ENCODE assay signal across 8 cellular contexts in genomic region chr7:15305002-15305600, GRCh38.
DNase-seq lines count a peak whose midpoint lies in the region; ATAC-seq, FAIRE-seq and TF ChIP-seq lines count a peak whose summit lies in the region.

No MANE protein-coding gene starts in this region.

- 23% methylated on average over 2 of the region's 2 CpGs for WGBS in A549 (ENCODE audit: missing lambda C conversion rate)
- 100% methylated on average over 1 of the region's 2 CpGs for WGBS in mesenchymal stem cell

- no peak overlapping the region for H2AFZ ChIP-seq in mesenchymal stem cell (ENCODE audit: low read depth, low read length)

- POLR2A ChIA-PET in A549 (lab: Yijun Ruan, JAX): no interaction called here

- no peak overlapping the region for H3K14ac ChIP-seq in mesenchymal stem cell (ENCODE audit: low read length in 2 of 2)

- no peak overlapping the region for H3K23ac ChIP-seq in mesenchymal stem cell (ENCODE audit: low read length in 2 of 2)

- H3K4me2 ChIP-seq in A549 (no peak overlapping the region), mesenchymal stem cell (ENCODE audit: low read length, poor library complexity, severe bottlenecking) (no peak overlapping the region)

- no peak for TF ChIP-seq POLR2A in A549 (IDR thresholded peaks at IDR 0.05; ENCODE audit: low read length)

- H4K8ac ChIP-seq in mesenchymal stem cell (ENCODE audit: low read length): no peak overlapping the region

- no peak for FAIRE-seq in A549 (lab: Jason Lieb, UNC)

- no peak overlapping the region for H3K9ac ChIP-seq in mesenchymal stem cell (ENCODE audit: low read length)

- H3K4me3 ChIP-seq in A549: no peak overlapping the region
- H3K4me3 ChIP-seq in mesenchymal stem cell (ENCODE audit: insufficient read depth in 1 of 2, low read depth in 1 of 2, low read length in 2 of 2): no peak overlapping the region

- TF ChIP-seq RAD21 in A549 (conservative IDR thresholded peaks at IDR 0.05 in 1 of 2, IDR thresholded peaks at IDR 0.05 in 1 of 2): peak; percentile 63 to 76; a peak in 4 of 5 replicates

- H3K27ac ChIP-seq in A549: no peak overlapping the region
- no peak overlapping the region for H3K27ac ChIP-seq in mesenchymal stem cell (ENCODE audit: low read length, poor library complexity, severe bottlenecking)

- DNase-seq in A549 (ENCODE audit: low read depth in 1 of 2, low spot score in 1 of 2) (peak; percentile 3 to 63), GM10266 (ENCODE audit: extremely low spot score) (peak; percentile 9), NCI-H69 (lab: John Stamatoyannopoulos, UW) (peak; percentile 74), dedifferentiated amniotic fluid mesenchymal stem cell (ENCODE audit: extremely low spot score) (peak; percentile 63), mesenchymal stem cell (peak; percentile 66), T-helper 1 cell (no peak)
- DNase-seq in activated CD8-positive, alpha-beta memory T cell treated with anti-CD3 and anti-CD28 coated beads for 24 hours: no peak

- H3K9me3 ChIP-seq in A549 (no peaks in the 10 kb centered on the region), mesenchymal stem cell (ENCODE audit: control insufficient read depth, low read length) (no peaks in the 10 kb centered on the region)

- H2AK5ac ChIP-seq in mesenchymal stem cell (ENCODE audit: low read length, severe bottlenecking): no peak overlapping the region

- no peak overlapping the region for H4K91ac ChIP-seq in mesenchymal stem cell (ENCODE audit: low read length)

- H2BK15ac ChIP-seq in mesenchymal stem cell (ENCODE audit: low read depth, poor library complexity, severe bottlenecking): no peak overlapping the region

- no peak overlapping the region for H3K4ac ChIP-seq in mesenchymal stem cell (ENCODE audit: low read depth in 1 of 2, low read length in 2 of 2)

- H3K18ac ChIP-seq in mesenchymal stem cell (ENCODE audit: low read depth in 1 of 2, low read length in 2 of 2): no peak overlapping the region

- H3K27me3 ChIP-seq in mesenchymal stem cell (ENCODE audit: control insufficient read depth in 1 of 2, insufficient read depth in 1 of 2, low read length in 2 of 2): no peaks in the 10 kb centered on the region

- H3K4me1 ChIP-seq in A549 (no peaks in the 10 kb centered on the region), mesenchymal stem cell (ENCODE audit: control insufficient read depth, insufficient read depth, low read depth, low read length) (no peaks in the 10 kb centered on the region)

- no peaks in the 10 kb centered on the region for H3K36me3 ChIP-seq in mesenchymal stem cell (ENCODE audit: control insufficient read depth in 1 of 2, insufficient read depth in 2 of 2, low read depth in 1 of 2, low read length in 2 of 2)

- H2BK120ac ChIP-seq in mesenchymal stem cell (ENCODE audit: low read depth, low read length): no peak overlapping the region

- no peaks in the 10 kb centered on the region for H3K79me1 ChIP-seq in mesenchymal stem cell (replicated peaks; ENCODE audit: low read length, poor library complexity, severe bottlenecking)

- H2BK12ac ChIP-seq in mesenchymal stem cell (ENCODE audit: low read length in 2 of 2): no peak overlapping the region

- ATAC-seq in A549 (peak in 1 of 2 experiments; percentile 52; a peak in 1 of 6 replicates), HG03139 (IDR thresholded peaks at IDR 0.05; ENCODE audit: unreplicated experiment) (peak; percentile 70)

- no peak overlapping the region for H2BK5ac ChIP-seq in mesenchymal stem cell (ENCODE audit: low read depth, low read length, poor library complexity, severe bottlenecking)

- TF ChIP-seq EP300 in A549 (IDR thresholded peaks at IDR 0.05): no peak

- CTCF ChIA-PET in A549 (lab: Yijun Ruan, JAX): interaction anchor here (0.9 to 1.5 kb wide), 2 partner anchors 14 to 303 kb away, joined by 3 read pairs; no protein-coding TSS in a partner anchor

- TF ChIP-seq CTCF in A549 (IDR thresholded peaks at IDR 0.05) (peak; percentile 69), GM10266 (IDR thresholded peaks at IDR 0.05; ENCODE audit: control insufficient read depth, insufficient read depth, low read depth, missing control alignments) (peak; percentile 59)

TF ChIP-seq in A549, 52 proteins besides CTCF, POLR2A, EP300 and RAD21:
- TF ChIP-seq CBX2 (IDR thresholded peaks at IDR 0.05; ENCODE audit: borderline replicate concordance, low read depth) (no peak), ESRRA (IDR thresholded peaks at IDR 0.05; ENCODE audit: borderline replicate concordance, low read length) (peak; percentile 90), TP53 (CRISPR knock-in tag; IDR thresholded peaks at IDR 0.05) (no peak), SMC3 (IDR thresholded peaks at IDR 0.05) (peak; percentile 74), EHF (CRISPR knock-in tag; IDR thresholded peaks at IDR 0.05) (no peak)

Comparison
In these comparisons a context has a peak if more than half of its experiments do, and no peak if none do; other contexts are left out.
1. DNase-seq: peak in A549 (2 of 2), GM10266 (single experiment), NCI-H69 (single experiment), dedifferentiated amniotic fluid mesenchymal stem cell (single experiment) and mesenchymal stem cell (single experiment); none in T-helper 1 cell (0 of 5) and activated CD8-positive, alpha-beta memory T cell treated with anti-CD3 and anti-CD28 coated beads for 24 hours (single experiment).